ENCODE assay signal across 22 cellular contexts in the genomic region with DNA sequence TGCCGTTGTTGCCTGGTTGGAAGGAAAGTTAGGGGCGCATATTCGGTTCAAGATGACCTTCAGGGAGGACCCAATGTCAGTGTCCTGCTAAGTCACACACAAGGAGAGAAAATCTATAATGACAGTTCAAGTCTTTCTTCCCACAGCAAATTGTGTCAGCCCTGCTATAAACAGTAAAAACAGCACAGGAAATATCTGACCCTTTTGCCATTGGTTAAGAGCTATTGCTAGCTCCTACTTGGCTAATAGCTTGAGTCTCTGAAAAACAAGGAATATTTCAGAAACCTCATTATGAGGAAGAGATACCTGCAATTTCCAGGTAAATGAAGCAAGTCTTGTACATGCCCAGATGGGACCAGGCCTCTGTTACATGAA.
DNase-seq lines count a peak whose midpoint lies in the region; ATAC-seq and TF ChIP-seq lines count a peak whose summit lies in the region.
"Had no signal": no experiment of that assay in that cellular context is flagged by ENCODE, and none has a peak within 500 bp of the region (broad histone marks: within the 10 kb centered on the region; RNA-seq: fewer than 3 reads in every experiment).

No MANE protein-coding gene starts in this region.

- H3K27me3 ChIP-seq in RWPE2 (ENCODE audit: insufficient read depth, poor library complexity, severe bottlenecking) (no peaks in the 10 kb centered on the region), hepatocyte (no peaks in the 10 kb centered on the region), parathyroid adenoma (ENCODE audit: control insufficient read depth, insufficient read depth, low read length) (no peaks in the 10 kb centered on the region), transverse colon (no peaks in the 10 kb centered on the region)

- H3K36me3 ChIP-seq in RWPE2 (ENCODE audit: low read depth), result no peaks in the 10 kb centered on the region
- H3K36me3 ChIP-seq in hepatocyte (replicated peaks; ENCODE audit: insufficient read depth, low read depth), result no peaks in the 10 kb centered on the region
- no peaks in the 10 kb centered on the region for H3K36me3 ChIP-seq in parathyroid adenoma (ENCODE audit: control insufficient read depth, insufficient read depth, low read length)
- H3K36me3 ChIP-seq in transverse colon, result no peaks in the 10 kb centered on the region

- H4K20me1 ChIP-seq in hepatocyte (ENCODE audit: insufficient read depth, poor library complexity, severe bottlenecking), result no peaks in the 10 kb centered on the region

- peak overlapping the region; percentile 15 for H3K27ac ChIP-seq in RWPE2 (ENCODE audit: poor library complexity, severe bottlenecking)
- peak overlapping the region; percentile 54 for H3K27ac ChIP-seq in hepatocyte
- H3K27ac ChIP-seq in parathyroid adenoma, result peak overlapping the region; percentile 89
- H3K27ac ChIP-seq in transverse colon, result peak overlapping the region in 2 of 4 donors; percentile 8 to 48
- H3K27ac ChIP-seq: HL-60 had no signal

- in situ Hi-C loops in transverse colon (cut with MboI; ENCODE audit: low pct_ligation_motif_present in 1 of 4, low pct_unique_long_range_greater_than_20kb in 1 of 4, low sequenced_read_pairs in 3 of 4), result no loop called here

- ATAC-seq in RWPE2 (ENCODE audit: low read depth), result 0 out of 3 replicates have a peak, but pooled peaks have one; percentile 14
- ATAC-seq: activated CD4-positive, alpha-beta T cell treated with anti-CD3 and anti-CD28 coated beads for 36 hours; activated CD8-positive, alpha-beta memory T cell treated with anti-CD3 and anti-CD28 coated beads, Interleukin-2, amount 10 ng/mL, durations not matched to agents 7 days and 5 days; K562; left lobe of liver; natural killer cell had no signal

- no peak overlapping the region for H3K4me3 ChIP-seq in RWPE2 (ENCODE audit: severe bottlenecking)
- H3K4me3 ChIP-seq in hepatocyte, result no peak overlapping the region
- H3K4me3 ChIP-seq in parathyroid adenoma (ENCODE audit: low read depth, low read length), result no peak overlapping the region
- H3K4me3 ChIP-seq in transverse colon, result no peak overlapping the region
- H3K4me3 ChIP-seq: K562 had no signal

- H3K4me2 ChIP-seq in hepatocyte (peak overlapping the region; percentile 36), parathyroid adenoma (ENCODE audit: low read length) (peak overlapping the region; percentile 7)

- DNase-seq in EH (ENCODE audit: low read depth), result peak; percentile 19
- DNase-seq in RWPE2 (ENCODE audit: low spot score), result no peak
- DNase-seq in hepatocyte (ENCODE audit: low spot score), result no peak
- no peak for DNase-seq in inferior parietal cortex (ENCODE audit: extremely low spot score)
- no peak for DNase-seq in transverse colon
- DNase-seq in erythroblast (lab: John Stamatoyannopoulos, UW), result no peak
- no peak for DNase-seq in activated T-cell treated with anti-CD3 and anti-CD28 coated beads for 4 hours
- DNase-seq: activated CD4-positive, alpha-beta T cell treated with anti-CD3 and anti-CD28 coated beads for 36 hours; activated CD8-positive, alpha-beta memory T cell treated with anti-CD3 and anti-CD28 coated beads, Interleukin-2, amount 10 ng/mL, durations not matched to agents 7 days and 5 days; activated effector memory CD4-positive, alpha-beta T cell treated with Interleukin-2 at 50 U/mL for 16 hours; amygdala; COR-L47; foreskin melanocyte; natural killer cell; NCI-H2081 treated with DMSO at 0.1 percent for 48 hours; NCI-H526; stimulated activated CD4-positive, alpha-beta T cell treated with anti-CD3 and anti-CD28 coated beads, Interleukin-1b, Interleukin-23, amount 100 ng/mL, for 48 hours; substantia nigra had no signal

- intact Hi-C loops in transverse colon (cut with DNase I; ENCODE audit: low total_unique reads), result no loop called here

- H2AFZ ChIP-seq in hepatocyte (peak overlapping the region; percentile 14), parathyroid adenoma (peak overlapping the region; percentile 59)

- H3K9ac ChIP-seq in parathyroid adenoma, result no peak overlapping the region

- TF ChIP-seq CTCF in RWPE2 (IDR thresholded peaks at IDR 0.05; ENCODE audit: poor library complexity, severe bottlenecking) (no peak), hepatocyte (IDR thresholded peaks at IDR 0.05; ENCODE audit: poor library complexity) (no peak), parathyroid adenoma (IDR thresholded peaks at IDR 0.05) (no peak), transverse colon (IDR thresholded peaks at IDR 0.05) (no peak)

- WGBS in hepatocyte (ENCODE audit: low lambda C conversion rate, missing lambda C conversion rate), result 58% methylated on average over 3 of the region's 3 CpGs
- WGBS in transverse colon (ENCODE audit: low coverage in 1 of 2), 2 donors, result 20 to 72% methylated on average over 1 to 3 of the region's 3 CpGs

- no peak for TF ChIP-seq EP300 in transverse colon (IDR thresholded peaks at IDR 0.05; ENCODE audit: low read depth)

- H3K9me2 ChIP-seq in hepatocyte (replicated peaks; ENCODE audit: insufficient read depth), result no peaks in the 10 kb centered on the region

- no peaks in the 10 kb centered on the region for H3K79me2 ChIP-seq in hepatocyte
- no peaks in the 10 kb centered on the region for H3K79me2 ChIP-seq in parathyroid adenoma

- TF ChIP-seq POLR2A in transverse colon (IDR thresholded peaks at IDR 0.05) (no peak), erythroblast (IDR thresholded peaks at IDR 0.05; ENCODE audit: low read length) (no peak)

- no peaks in the 10 kb centered on the region for H3K9me3 ChIP-seq in RWPE2 (ENCODE audit: severe bottlenecking)
- H3K9me3 ChIP-seq in hepatocyte (ENCODE audit: low read depth), result no peaks in the 10 kb centered on the region
- H3K9me3 ChIP-seq in parathyroid adenoma (ENCODE audit: control insufficient read depth, low read length), result no peaks in the 10 kb centered on the region
- no peaks in the 10 kb centered on the region for H3K9me3 ChIP-seq in transverse colon

- peaks cover 6% of the 10 kb centered on the region for H3K4me1 ChIP-seq in RWPE2 (ENCODE audit: insufficient read depth, poor library complexity, severe bottlenecking)
- peaks cover 14% of the 10 kb centered on the region for H3K4me1 ChIP-seq in hepatocyte (ENCODE audit: insufficient read depth)
- H3K4me1 ChIP-seq in parathyroid adenoma, result peaks cover 44% of the 10 kb centered on the region
- H3K4me1 ChIP-seq in transverse colon, result peaks cover 0 to 11% (median 5%) of the 10 kb centered on the region in 4 donors
